Comparison of ENCODE assay signal across 23 cellular contexts in genomic region chr17:71286625-71287024, GRCh38.
DNase-seq lines count a peak whose midpoint lies in the region; ATAC-seq and TF ChIP-seq lines count a peak whose summit lies in the region.
"Had no signal": no experiment of that assay in that cellular context is flagged by ENCODE, and none has a peak within 500 bp of the region (broad histone marks: within the 10 kb centered on the region; RNA-seq: fewer than 3 reads in every experiment).

No MANE protein-coding gene starts in this region.

- H3K4me3 Mint-ChIP-seq in H9 (no peak overlapping the region), WTC11 (peak overlapping the region; percentile 7; the same call in 1 of the 2 replicates)
- H3K4me3 Mint-ChIP-seq: CD4-positive, alpha-beta T cell had no signal

- H3K27me3 ChIP-seq in H9 (ENCODE audit: insufficient read depth, low read length) (peaks cover 12% of the 10 kb centered on the region; the same call in 1 of the 2 replicates), suprapubic skin (no peaks in the 10 kb centered on the region)
- H3K27me3 ChIP-seq: BLaER1 treated with 17β-estradiol and CSF1 and Interleukin-3, amounts not matched to agents 10 nM and 100 nM; SJCRH30 had no signal

- no peak overlapping the region for H3T11ph ChIP-seq in H9 (ENCODE audit: low read length)

- no peaks in the 10 kb centered on the region for H3K36me3 ChIP-seq in suprapubic skin
- H3K36me3 ChIP-seq: BLaER1 treated with 17β-estradiol and CSF1 and Interleukin-3, amounts not matched to agents 10 nM and 100 nM; SJCRH30 had no signal

- DNase-seq in H9 (peak; percentile 50), WTC11 (ENCODE audit: low spot score) (no peak), iPS DF 19.7 (ENCODE audit: low read depth, low spot score) (peak; percentile 74), suprapubic skin (ENCODE audit: low spot score in 2 of 2) (no peak), NCI-H82 treated with DMSO at 0.1 percent for 48 hours (lab: John Stamatoyannopoulos, UW; ENCODE audit: unreplicated experiment) (no peak)
- DNase-seq: AML-193; CD4-positive, alpha-beta T cell; GOT3; Karpas-422; MV-4-11; NCI-H1417; NCI-H1694; NCI-H2227 treated with DMSO at 0.1 percent for 48 hours; NCI-H510A treated with DMSO at 0.1 percent for 48 hours; NCI-H748 treated with DMSO at 0.1 percent for 48 hours; SJCRH30 had no signal

- H2AFZ ChIP-seq in H9 (ENCODE audit: low read length), result no peak overlapping the region

- H3K9me3 Mint-ChIP-seq in H9, result peaks cover 0 to 3% of the 10 kb centered on the region in 2 experiments; a peak in 1 of 5 replicates
- H3K9me3 Mint-ChIP-seq in WTC11, result no peaks in the 10 kb centered on the region

- H2AK5ac ChIP-seq in H9 (ENCODE audit: insufficient read length, low read length), result no peak overlapping the region

- POLR2A ChIA-PET in WTC11 (lab: Charles Lee), result no interaction called here

- no peak for TF ChIP-seq POLR2A in suprapubic skin (IDR thresholded peaks at IDR 0.05)

- CTCF ChIA-PET in WTC11 (lab: Charles Lee), result no interaction called here

- H4K5ac ChIP-seq in H9 (ENCODE audit: insufficient read length, low read depth, low read length), result no peak overlapping the region

- H3K9me3 ChIP-seq in H9 (ENCODE audit: control insufficient read depth, low read depth, low read length) (no peaks in the 10 kb centered on the region), suprapubic skin (no peaks in the 10 kb centered on the region)
- H3K9me3 ChIP-seq: A549; BLaER1 treated with 17β-estradiol and CSF1 and Interleukin-3, amounts not matched to agents 10 nM and 100 nM; SJCRH30 had no signal

- peak overlapping the region; percentile 31 for H3K4me2 ChIP-seq in H9 (ENCODE audit: insufficient read depth, insufficient read length, low read length)
- H3K4me2 ChIP-seq: BLaER1 treated with 17β-estradiol and CSF1 and Interleukin-3, amounts not matched to agents 10 nM and 100 nM had no signal

- H2BK5ac ChIP-seq in H9 (ENCODE audit: insufficient read length, low read length), result no peak overlapping the region

- no CpG with 5 or more reads among the region's 7 CpGs for WGBS in H9 (ENCODE audit: extremely low coverage, insufficient read length, low lambda C conversion rate)
- WGBS in suprapubic skin, result 79% methylated on average over 7 of the region's 7 CpGs

- H4K20me1 ChIP-seq in H9 (ENCODE audit: control insufficient read depth, insufficient read depth, insufficient read length), result no peaks in the 10 kb centered on the region
- H4K20me1 ChIP-seq: BLaER1 treated with 17β-estradiol and CSF1 and Interleukin-3, amounts not matched to agents 10 nM and 100 nM had no signal

- H3K79me2 ChIP-seq in H9 (ENCODE audit: insufficient read depth, low read length), result no peaks in the 10 kb centered on the region

- TF ChIP-seq EP300 in suprapubic skin (IDR thresholded peaks at IDR 0.05), result no peak

- no peak overlapping the region for H2BK15ac ChIP-seq in H9 (ENCODE audit: low read depth, low read length)

- H2BK20ac ChIP-seq in H9 (ENCODE audit: low read depth, low read length, poor library complexity, severe bottlenecking), result no peak overlapping the region

- H3K27ac ChIP-seq in H9 (ENCODE audit: insufficient read length, low read depth, low read length) (no peak overlapping the region), suprapubic skin (no peak overlapping the region)
- H3K27ac ChIP-seq: A549; BLaER1 treated with 17β-estradiol and CSF1 and Interleukin-3, amounts not matched to agents 10 nM and 100 nM; HL-60; SJCRH30 had no signal

- H3K4me1 ChIP-seq in H9 (ENCODE audit: insufficient read depth, low read length) (peaks cover 3% of the 10 kb centered on the region; the same call in 1 of the 2 replicates), suprapubic skin (peaks cover 7% of the 10 kb centered on the region)
- H3K4me1 ChIP-seq: A549; BLaER1 treated with 17β-estradiol and CSF1 and Interleukin-3, amounts not matched to agents 10 nM and 100 nM; SJCRH30 had no signal

- peak; percentile 93 for ATAC-seq in WTC11
- no peak for ATAC-seq in GM19324 (IDR thresholded peaks at IDR 0.05; ENCODE audit: low FRiP score, unreplicated experiment)
- ATAC-seq in GM18520 (IDR thresholded peaks at IDR 0.05; ENCODE audit: unreplicated experiment), result no peak
- ATAC-seq: A549, Right ventricle myocardium inferior, SK-N-SH treated with all-trans-retinoic acid at 6 μM for 48 hours had no signal

- no peak overlapping the region for H3K14ac ChIP-seq in H9 (ENCODE audit: insufficient read depth, low read length)

- H4K91ac ChIP-seq in H9 (ENCODE audit: insufficient read length, low read depth, low read length), result no peak overlapping the region

- TF ChIP-seq CTCF in H9 (conservative IDR thresholded peaks at IDR 0.05) (no peak), WTC11 (IDR thresholded peaks at IDR 0.05) (no peak), suprapubic skin (IDR thresholded peaks at IDR 0.05) (no peak)

- H3K4ac ChIP-seq in H9 (ENCODE audit: low read depth, low read length), result no peak overlapping the region

- no peaks in the 10 kb centered on the region for H3K36me3 Mint-ChIP-seq in H9 (ENCODE audit: insufficient read depth in 1 of 3, low read depth in 3 of 3)
- H3K36me3 Mint-ChIP-seq in WTC11, result no peaks in the 10 kb centered on the region

- no peak overlapping the region for H4K8ac ChIP-seq in H9 (replicated peaks; ENCODE audit: insufficient read length, low read depth, low read length)

- no peak overlapping the region for H3K56ac ChIP-seq in H9 (ENCODE audit: insufficient read length, low read depth, low read length)

- H3K18ac ChIP-seq in H9 (ENCODE audit: insufficient read length, low read depth, low read length), result no peak overlapping the region

- peaks cover 90% of the 10 kb centered on the region for H3K27me3 Mint-ChIP-seq in H9 (ENCODE audit: low read depth)
- H3K27me3 Mint-ChIP-seq in WTC11 (ENCODE audit: low read depth), result peaks cover 80% of the 10 kb centered on the region
- H3K27me3 Mint-ChIP-seq: CD4-positive, alpha-beta T cell had no signal

- H3K23ac ChIP-seq in H9 (ENCODE audit: insufficient read length, low read depth, low read length), result no peak overlapping the region

- no peaks in the 10 kb centered on the region for H3K79me1 ChIP-seq in H9 (ENCODE audit: insufficient read depth, low read depth, low read length, poor library complexity, severe bottlenecking)

- H3K27ac Mint-ChIP-seq in H9 (no peak overlapping the region), WTC11 (no peak overlapping the region)
- H3K27ac Mint-ChIP-seq: CD4-positive, alpha-beta T cell had no signal

- no peaks in the 10 kb centered on the region for H3K23me2 ChIP-seq in H9 (ENCODE audit: insufficient read length, low read depth, low read length, poor library complexity, severe bottlenecking)

- H3K9ac ChIP-seq in H9 (ENCODE audit: extremely low read depth, insufficient read length, low read length), result no peak overlapping the region
- H3K9ac ChIP-seq: BLaER1 treated with 17β-estradiol and CSF1 and Interleukin-3, amounts not matched to agents 10 nM and 100 nM had no signal

- no peak overlapping the region for H2BK12ac ChIP-seq in H9 (ENCODE audit: insufficient read length, low read depth, low read length)

- peak overlapping the region; percentile 19 for H3K4me3 ChIP-seq in suprapubic skin
- H3K4me3 ChIP-seq: A549; BLaER1 treated with 17β-estradiol and CSF1 and Interleukin-3, amounts not matched to agents 10 nM and 100 nM; SJCRH30 had no signal

- H3K4me1 Mint-ChIP-seq in H9, result peaks cover 13 to 15% of the 10 kb centered on the region in 2 experiments
- H3K4me1 Mint-ChIP-seq in WTC11, result peaks cover 18% of the 10 kb centered on the region

- H2BK120ac ChIP-seq in H9 (ENCODE audit: low read depth, low read length, poor library complexity, severe bottlenecking), result no peak overlapping the region

TF ChIP-seq in WTC11, 78 proteins besides CTCF, POLR2A, EP300 and RAD21 (continues in another document):
- TF ChIP-seq NR3C1 (CRISPR knock-in tag; conservative IDR thresholded peaks at IDR 0.05; ENCODE audit: low read depth), result no peak
- TF ChIP-seq CREB1 (CRISPR knock-in tag; IDR thresholded peaks at IDR 0.05), result no peak
- TF ChIP-seq TEAD4 (CRISPR knock-in tag; IDR thresholded peaks at IDR 0.05), result no peak
- no peak for TF ChIP-seq TCF7 (CRISPR knock-in tag; IDR thresholded peaks at IDR 0.05; ENCODE audit: low read depth)
- no peak for TF ChIP-seq ATF3 (CRISPR knock-in tag; conservative IDR thresholded peaks at IDR 0.05)
- TF ChIP-seq ATF2 (CRISPR knock-in tag; IDR thresholded peaks at IDR 0.05; ENCODE audit: borderline replicate concordance, low read depth), result no peak
- no peak for TF ChIP-seq ATF1 (CRISPR knock-in tag; IDR thresholded peaks at IDR 0.05)
- TF ChIP-seq E2F1 (CRISPR knock-in tag; IDR thresholded peaks at IDR 0.05), result no peak
- TF ChIP-seq ZBTB21 (CRISPR knock-in tag; IDR thresholded peaks at IDR 0.05; ENCODE audit: borderline replicate concordance), result no peak

Comparison
In these comparisons a context has a peak if more than half of its experiments do, and no peak if none do; other contexts are left out.
1. DNase-seq: peak in H9 (single experiment) and iPS DF 19.7 (single experiment); none in WTC11 (single experiment), suprapubic skin (0 of 2) and NCI-H82 treated with DMSO at 0.1 percent for 48 hours (single experiment).